ENCODE assay signal across 1 cellular context in genomic region chr9:72139233-72139632, GRCh38.
A peak's percentile ranks its signal among the peaks of the same experiment; 100 is the strongest.
TF ChIP-seq lines count a peak whose summit lies in the region.

No MANE protein-coding gene starts in this region.

TF ChIP-seq in HCT116, 20 proteins besides CTCF, POLR2A, EP300 and RAD21 (continued from another document):
- TF ChIP-seq FOSL1 (IDR thresholded peaks at IDR 0.05; ENCODE audit: low read depth) (peak; percentile 59; the same call in 1 of the 2 replicates), ATF3 (IDR thresholded peaks at IDR 0.05) (no peak), SIN3A (IDR thresholded peaks at IDR 0.05; ENCODE audit: low read depth) (no peak), TCF7L2 (IDR thresholded peaks at IDR 0.05; ENCODE audit: borderline replicate concordance, extremely low read depth, insufficient read depth, insufficient read length) (no peak), MAX (IDR thresholded peaks at IDR 0.05) (no peak), CBX3 (IDR thresholded peaks at IDR 0.05; ENCODE audit: low read depth) (0 out of 2 replicates have a peak, but pooled peaks have one; percentile 65), REST (IDR thresholded peaks at IDR 0.05; ENCODE audit: low read depth) (no peak), EZH2 (IDR thresholded peaks at IDR 0.05) (no peak)
